Comparison of ENCODE assay signal across 27 cellular contexts in genomic region chr3:175127075-175127662, GRCh38.
"Had no signal": no experiment of that assay in that cellular context is flagged by ENCODE, and none has a peak within 500 bp of the region (broad histone marks: within the 10 kb centered on the region; RNA-seq: fewer than 3 reads in every experiment).

No MANE protein-coding gene starts in this region.

- H3K4me3 ChIP-seq: esophagus squamous epithelium, heart right ventricle, left lung, mucosa of descending colon, pancreas, right lobe of liver, thoracic aorta, tibial nerve, upper lobe of left lung had no signal

- ATAC-seq: effector memory CD8-positive, alpha-beta T cell; heart right ventricle; left cardiac atrium; left lung; mucosa of descending colon; natural killer cell treated with Interleukin-12 subunit alpha and Interleukin-12 subunit beta and Interleukin-15 and Interleukin-18, amount 100 ng/mL, for 72 hours; pancreas; right lobe of liver; stimulated activated naive B cell treated with anti-CD40 and anti-IgM and Interleukin-4, amounts not matched to agents 10 μg/mL and 1 μg/mL and 100 μg/mL, for 72 hours had no signal

- FAIRE-seq: endometrium, islet of Langerhans, pancreas, small intestine, urothelium cell line had no signal

- DNase-seq: effector memory CD8-positive, alpha-beta T cell; erythroblast; esophagus squamous epithelium; foreskin melanocyte; glutamatergic neuron; heart right ventricle; hippocampal formation; left cardiac atrium; left lung; mesenchymal stem cell; mucosa of descending colon; naive B cell; pancreas; retina; right lobe of liver; small intestine; stimulated activated CD4-positive, alpha-beta T cell treated with anti-CD3 and anti-CD28 coated beads, Interleukin-15, amount 100 ng/mL, for 24 hours; stimulated activated CD4-positive, alpha-beta T cell treated with anti-CD3 and anti-CD28 coated beads, Interleukin-2, amount 100 ng/mL, for 48 hours; stimulated activated naive B cell treated with anti-CD40 and anti-IgM and Interleukin-4, amounts not matched to agents 10 μg/mL and 1 μg/mL and 100 μg/mL, for 72 hours; upper lobe of left lung had no signal

- H3K27ac ChIP-seq: esophagus squamous epithelium, heart right ventricle, left lung, neutrophil, pancreas, right lobe of liver, thoracic aorta, tibial nerve, upper lobe of left lung had no signal
